Comparison of ENCODE assay signal across 1 cellular context in genomic region chr2:24123212-24124002, GRCh38.
TF ChIP-seq lines count a peak whose summit lies in the region.

TSS of gene FAM228B (plus strand) at chr2:24123469. CDS start at chr2:24124362, 893 bp downstream.
TSS of gene PFN4 (minus strand) at chr2:24123334. CDS start at chr2:24122535, 799 bp downstream.

TF ChIP-seq in HepG2, 621 proteins besides CTCF, POLR2A, EP300 and RAD21 (continued from another document and continues in another):
- TF ChIP-seq SNAPC4 (CRISPR knock-in tag; IDR thresholded peaks at IDR 0.05): 0 out of 2 replicates have a peak, but pooled peaks have one; percentile 39
- TF ChIP-seq ZNF75D (CRISPR knock-in tag; IDR thresholded peaks at IDR 0.05; ENCODE audit: borderline replicate concordance): 0 out of 2 replicates have a peak, but pooled peaks have one; percentile 74
- no peak for TF ChIP-seq GPBP1L1 (CRISPR knock-in tag; IDR thresholded peaks at IDR 0.05)
- TF ChIP-seq FOXP4 (CRISPR knock-in tag; IDR thresholded peaks at IDR 0.05): no peak
- TF ChIP-seq FOXK1 (CRISPR knock-in tag; IDR thresholded peaks at IDR 0.05; ENCODE audit: borderline replicate concordance, low read depth): peak; percentile 36; the same call in 1 of the 2 replicates
- no peak for TF ChIP-seq AHDC1 (CRISPR knock-in tag; IDR thresholded peaks at IDR 0.05; ENCODE audit: borderline replicate concordance)
- peak; percentile 90 for TF ChIP-seq CENPT (CRISPR knock-in tag; IDR thresholded peaks at IDR 0.05; ENCODE audit: low read depth)
- no peak for TF ChIP-seq ZNF264 (CRISPR knock-in tag; IDR thresholded peaks at IDR 0.05)
- no peak for TF ChIP-seq ZNF567 (CRISPR knock-in tag; IDR thresholded peaks at IDR 0.05; ENCODE audit: borderline replicate concordance)
- TF ChIP-seq ZSCAN21 (CRISPR knock-in tag; IDR thresholded peaks at IDR 0.05; ENCODE audit: borderline replicate concordance): peak; percentile 89
- 0 out of 2 replicates have a peak, but pooled peaks have one; percentile 6 for TF ChIP-seq ZNF317 (CRISPR knock-in tag; IDR thresholded peaks at IDR 0.05)
- peak; percentile 31; the same call in 1 of the 2 replicates for TF ChIP-seq IRF1 (CRISPR knock-in tag; IDR thresholded peaks at IDR 0.05; ENCODE audit: low read depth)
- TF ChIP-seq HMG20B (CRISPR knock-in tag; conservative IDR thresholded peaks at IDR 0.05): no peak
- no peak for TF ChIP-seq DMTF1 (CRISPR knock-in tag; IDR thresholded peaks at IDR 0.05)
- no peak; the same call in 1 of the 2 replicates for TF ChIP-seq SMAD3 (CRISPR knock-in tag; IDR thresholded peaks at IDR 0.05)
- peak; percentile 95 for TF ChIP-seq RBFOX2 (IDR thresholded peaks at IDR 0.05; ENCODE audit: low read depth, low read length)
- peak; percentile 94 for TF ChIP-seq HINFP (CRISPR knock-in tag; IDR thresholded peaks at IDR 0.05; ENCODE audit: low read depth)
- peak; percentile 68; the same call in 1 of the 2 replicates for TF ChIP-seq PHF21A (CRISPR knock-in tag; IDR thresholded peaks at IDR 0.05)
- peak; percentile 90; the same call in 1 of the 2 replicates for TF ChIP-seq ZNF564 (CRISPR knock-in tag; IDR thresholded peaks at IDR 0.05)
- peak; percentile 77 for TF ChIP-seq BORCS8-MEF2B (CRISPR knock-in tag; IDR thresholded peaks at IDR 0.05)
- TF ChIP-seq TMF1 (CRISPR knock-in tag; IDR thresholded peaks at IDR 0.05; ENCODE audit: low read depth): peak; percentile 98; the same call in 1 of the 2 replicates
- TF ChIP-seq ZNF468 (CRISPR knock-in tag; IDR thresholded peaks at IDR 0.05): 0 out of 2 replicates have a peak, but pooled peaks have one; percentile 66
- peak; percentile 94 for TF ChIP-seq KDM5B (CRISPR knock-in tag; IDR thresholded peaks at IDR 0.05; ENCODE audit: borderline replicate concordance)
- TF ChIP-seq ZNF281 (CRISPR knock-in tag; IDR thresholded peaks at IDR 0.05; ENCODE audit: borderline replicate concordance): peak; percentile 20; the same call in 1 of the 2 replicates
- TF ChIP-seq FIP1L1 (IDR thresholded peaks at IDR 0.05; ENCODE audit: borderline replicate concordance, insufficient read depth, low read depth, low read length): no peak
- no peak; the same call in 1 of the 2 replicates for TF ChIP-seq ZNF773 (CRISPR knock-in tag; IDR thresholded peaks at IDR 0.05; ENCODE audit: borderline replicate concordance)
- no peak for TF ChIP-seq SIX1 (CRISPR knock-in tag; IDR thresholded peaks at IDR 0.05; ENCODE audit: borderline replicate concordance)
- TF ChIP-seq MYC (CRISPR knock-in tag; IDR thresholded peaks at IDR 0.05; ENCODE audit: borderline replicate concordance): peak; percentile 72; the same call in 1 of the 2 replicates
- TF ChIP-seq TCF7 (IDR thresholded peaks at IDR 0.05; ENCODE audit: low read depth): no peak
- peak; percentile 96 for TF ChIP-seq ZNF451 (CRISPR knock-in tag; IDR thresholded peaks at IDR 0.05)
- TF ChIP-seq ZMYM3 (CRISPR knock-in tag; IDR thresholded peaks at IDR 0.05): 0 out of 2 replicates have a peak, but pooled peaks have one; percentile 23
